ENCODE assay signal across 8 cellular contexts in genomic region chr14:45526715-45527549, GRCh38.
DNase-seq lines count a peak whose midpoint lies in the region; ATAC-seq and TF ChIP-seq lines count a peak whose summit lies in the region.
"Had no signal": no experiment of that assay in that cellular context is flagged by ENCODE, and none has a peak within 500 bp of the region (broad histone marks: within the 10 kb centered on the region; RNA-seq: fewer than 3 reads in every experiment).

No MANE protein-coding gene starts in this region.

- no peaks in the 10 kb centered on the region for H3K36me3 ChIP-seq in adrenal gland (replicated peaks in 1 of 2)

- 32 to 62% (median 61%) methylated on average over 8 to 14 of the region's 14 CpGs for WGBS in adrenal gland, 4 donors

- peak; percentile 40 for DNase-seq in NCI-H187 treated with DMSO at 0.1 percent for 48 hours (lab: John Stamatoyannopoulos, UW)
- peak; percentile 20 to 64 (median 34) for DNase-seq in adrenal gland
- DNase-seq in left lobe of liver (ENCODE audit: low spot score) = peak; percentile 48
- no peak for DNase-seq in nucleus accumbens (lab: John Stamatoyannopoulos, UW)
- DNase-seq: activated B cell treated with CpG ODN at 0.5 μM for 24 hours had no signal

- peak; percentile 6 to 71 (median 50) for TF ChIP-seq CTCF in adrenal gland (IDR thresholded peaks at IDR 0.05)

- no peaks in the 10 kb centered on the region for H3K9me3 ChIP-seq in adrenal gland (replicated peaks in 1 of 3)

- intact Hi-C loops in adrenal gland (cut with DNase I) = loop anchor here in 1 of 2 donors (10.0 kb wide), 1 partner anchor 232 kb away; no protein-coding TSS in a partner anchor

- H3K4me3 ChIP-seq in adrenal gland = no peak overlapping the region

- TF ChIP-seq POLR2A in GM18505 (IDR thresholded peaks at IDR 0.05; ENCODE audit: borderline replicate concordance, extremely low read depth, insufficient read depth, insufficient read length) (no peak), adrenal gland (IDR thresholded peaks at IDR 0.05) (no peak)

- no peak overlapping the region for H3K27ac ChIP-seq in adrenal gland

- no peaks in the 10 kb centered on the region for H3K4me1 ChIP-seq in adrenal gland (replicated peaks in 1 of 2)

- ATAC-seq in GM18505 (IDR thresholded peaks at IDR 0.05; ENCODE audit: unreplicated experiment) = peak; percentile 90
- ATAC-seq in HG03025 (IDR thresholded peaks at IDR 0.05; ENCODE audit: low FRiP score, unreplicated experiment) = peak; percentile 55
- ATAC-seq in left lobe of liver = peak; percentile 99
- no peak for ATAC-seq in GM21825 (IDR thresholded peaks at IDR 0.05; ENCODE audit: unreplicated experiment)

- no peaks in the 10 kb centered on the region for H3K27me3 ChIP-seq in adrenal gland

Comparison
In these comparisons a context has a peak if more than half of its experiments do, and no peak if none do; other contexts are left out.
1. DNase-seq: peak in NCI-H187 treated with DMSO at 0.1 percent for 48 hours (single experiment), adrenal gland (7 of 7) and left lobe of liver (single experiment); none in nucleus accumbens (0 of 56).